Comparison of ENCODE assay signal across 1 cellular context in the genomic region with DNA sequence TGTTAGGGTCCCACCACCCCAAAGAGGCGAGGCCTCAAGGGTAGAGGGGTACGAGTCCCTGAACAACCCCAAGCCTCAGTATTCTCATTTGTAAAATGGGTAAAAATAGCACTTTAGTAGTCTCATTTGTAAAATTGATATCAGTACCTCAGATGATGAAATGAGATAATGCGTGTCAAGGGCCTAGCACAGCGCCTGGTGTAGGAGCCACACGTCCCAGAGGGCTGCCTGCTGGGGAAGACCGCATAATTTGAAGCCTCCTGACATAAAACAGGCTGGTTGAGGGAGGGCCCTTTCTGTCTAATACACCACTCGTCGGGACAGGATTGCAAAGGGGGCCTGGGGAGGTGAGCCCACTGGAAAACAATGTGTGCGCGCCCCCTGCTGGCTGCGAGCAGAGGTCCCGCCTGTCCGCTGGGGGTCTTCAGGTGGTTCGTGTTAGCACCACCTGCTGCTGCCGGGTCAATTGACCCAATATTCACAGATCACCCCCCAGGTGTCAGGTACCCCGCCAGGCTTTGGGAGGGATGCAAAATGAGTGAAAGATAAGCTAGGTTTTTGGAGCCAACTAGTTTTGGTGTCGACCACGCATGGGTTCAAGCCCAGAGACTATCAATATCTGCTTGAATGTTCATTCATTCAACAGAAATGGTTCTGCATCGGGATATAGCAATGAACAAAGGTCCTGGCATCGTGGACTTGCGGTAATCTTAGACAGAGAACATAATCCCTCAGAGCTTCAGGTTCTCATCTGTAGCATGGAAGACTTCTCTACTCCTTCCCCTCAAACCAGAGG.
TF ChIP-seq lines count a peak whose summit lies in the region.

No MANE protein-coding gene starts in this region.

TF ChIP-seq in GM12878, 131 proteins besides CTCF, POLR2A, EP300 and RAD21 (continued from another document and continues in another):
- TF ChIP-seq SMAD1 (IDR thresholded peaks at IDR 0.05; ENCODE audit: low read depth, partially characterized antibody) (no peak), ETV6 (conservative IDR thresholded peaks at IDR 0.05 in 1 of 2, IDR thresholded peaks at IDR 0.05 in 1 of 2; ENCODE audit: borderline replicate concordance in 1 of 2, low read depth in 1 of 2) (no peak), BRCA1 (IDR thresholded peaks at IDR 0.05; ENCODE audit: low read depth, low read length) (no peak), FOS (IDR thresholded peaks at IDR 0.05; ENCODE audit: borderline replicate concordance, extremely low read depth, insufficient read length) (no peak), HDAC2 (IDR thresholded peaks at IDR 0.05) (no peak), ZNF217 (IDR thresholded peaks at IDR 0.05) (0 out of 2 replicates have a peak, but pooled peaks have one; percentile 45), PAX5 (IDR thresholded peaks at IDR 0.05; ENCODE audit: borderline replicate concordance, low read depth, low read length) (no peak), MEF2A (IDR thresholded peaks at IDR 0.05; ENCODE audit: insufficient read depth, low read depth, low read length) (no peak), JUNB (IDR thresholded peaks at IDR 0.05) (no peak), TCF12 (IDR thresholded peaks at IDR 0.05; ENCODE audit: low read depth, low read length) (peak; percentile 35; the same call in 1 of the 2 replicates), HCFC1 (IDR thresholded peaks at IDR 0.05; ENCODE audit: low read length) (no peak), POLR2AphosphoS5 (IDR thresholded peaks at IDR 0.05; ENCODE audit: low read length) (no peak), KAT2A (conservative IDR thresholded peaks at IDR 0.05; ENCODE audit: control insufficient read depth, low read depth, low read length) (no peak), NRF1 (conservative IDR thresholded peaks at IDR 0.05; ENCODE audit: low read depth, low read length) (no peak), RFX5 (IDR thresholded peaks at IDR 0.05; ENCODE audit: low read depth, low read length) (no peak), MXI1 (IDR thresholded peaks at IDR 0.05; ENCODE audit: low read depth, low read length) (no peak), ZNF274 (IDR thresholded peaks at IDR 0.05; ENCODE audit: insufficient read depth, insufficient read length) (no peak), EED (IDR thresholded peaks at IDR 0.05; ENCODE audit: low read depth) (peak; percentile 39; the same call in 1 of the 2 replicates), CREB1 (IDR thresholded peaks at IDR 0.05; ENCODE audit: low read depth) (no peak), YBX1 (IDR thresholded peaks at IDR 0.05) (no peak), BHLHE40 (IDR thresholded peaks at IDR 0.05; ENCODE audit: borderline replicate concordance in 1 of 2, low read depth in 2 of 2, low read length in 1 of 2) (no peak), CBX5 (IDR thresholded peaks at IDR 0.05; ENCODE audit: low read depth) (0 out of 2 replicates have a peak, but pooled peaks have one; percentile 42), NBN (IDR thresholded peaks at IDR 0.05) (no peak), MTA3 (IDR thresholded peaks at IDR 0.05; ENCODE audit: borderline replicate concordance, low read length) (no peak), ESRRA (IDR thresholded peaks at IDR 0.05; ENCODE audit: low read length) (no peak), RBBP5 (conservative IDR thresholded peaks at IDR 0.05) (no peak)
- TF ChIP-seq, protein P1, sequence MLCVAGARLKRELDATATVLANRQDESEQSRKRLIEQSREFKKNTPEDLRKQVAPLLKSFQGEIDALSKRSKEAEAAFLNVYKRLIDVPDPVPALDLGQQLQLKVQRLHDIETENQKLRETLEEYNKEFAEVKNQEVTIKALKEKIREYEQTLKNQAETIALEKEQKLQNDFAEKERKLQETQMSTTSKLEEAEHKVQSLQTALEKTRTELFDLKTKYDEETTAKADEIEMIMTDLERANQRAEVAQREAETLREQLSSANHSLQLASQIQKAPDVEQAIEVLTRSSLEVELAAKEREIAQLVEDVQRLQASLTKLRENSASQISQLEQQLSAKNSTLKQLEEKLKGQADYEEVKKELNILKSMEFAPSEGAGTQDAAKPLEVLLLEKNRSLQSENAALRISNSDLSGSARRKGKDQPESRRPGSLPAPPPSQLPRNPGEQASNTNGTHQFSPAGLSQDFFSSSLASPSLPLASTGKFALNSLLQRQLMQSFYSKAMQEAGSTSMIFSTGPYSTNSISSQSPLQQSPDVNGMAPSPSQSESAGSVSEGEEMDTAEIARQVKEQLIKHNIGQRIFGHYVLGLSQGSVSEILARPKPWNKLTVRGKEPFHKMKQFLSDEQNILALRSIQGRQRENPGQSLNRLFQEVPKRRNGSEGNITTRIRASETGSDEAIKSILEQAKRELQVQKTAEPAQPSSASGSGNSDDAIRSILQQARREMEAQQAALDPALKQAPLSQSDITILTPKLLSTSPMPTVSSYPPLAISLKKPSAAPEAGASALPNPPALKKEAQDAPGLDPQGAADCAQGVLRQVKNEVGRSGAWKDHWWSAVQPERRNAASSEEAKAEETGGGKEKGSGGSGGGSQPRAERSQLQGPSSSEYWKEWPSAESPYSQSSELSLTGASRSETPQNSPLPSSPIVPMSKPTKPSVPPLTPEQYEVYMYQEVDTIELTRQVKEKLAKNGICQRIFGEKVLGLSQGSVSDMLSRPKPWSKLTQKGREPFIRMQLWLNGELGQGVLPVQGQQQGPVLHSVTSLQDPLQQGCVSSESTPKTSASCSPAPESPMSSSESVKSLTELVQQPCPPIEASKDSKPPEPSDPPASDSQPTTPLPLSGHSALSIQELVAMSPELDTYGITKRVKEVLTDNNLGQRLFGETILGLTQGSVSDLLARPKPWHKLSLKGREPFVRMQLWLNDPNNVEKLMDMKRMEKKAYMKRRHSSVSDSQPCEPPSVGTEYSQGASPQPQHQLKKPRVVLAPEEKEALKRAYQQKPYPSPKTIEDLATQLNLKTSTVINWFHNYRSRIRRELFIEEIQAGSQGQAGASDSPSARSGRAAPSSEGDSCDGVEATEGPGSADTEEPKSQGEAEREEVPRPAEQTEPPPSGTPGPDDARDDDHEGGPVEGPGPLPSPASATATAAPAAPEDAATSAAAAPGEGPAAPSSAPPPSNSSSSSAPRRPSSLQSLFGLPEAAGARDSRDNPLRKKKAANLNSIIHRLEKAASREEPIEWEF (IDR thresholded peaks at IDR 0.05; ENCODE audit: insufficient replicate concordance, low read depth, low read length) = no peak
- TF ChIP-seq, protein P2, sequence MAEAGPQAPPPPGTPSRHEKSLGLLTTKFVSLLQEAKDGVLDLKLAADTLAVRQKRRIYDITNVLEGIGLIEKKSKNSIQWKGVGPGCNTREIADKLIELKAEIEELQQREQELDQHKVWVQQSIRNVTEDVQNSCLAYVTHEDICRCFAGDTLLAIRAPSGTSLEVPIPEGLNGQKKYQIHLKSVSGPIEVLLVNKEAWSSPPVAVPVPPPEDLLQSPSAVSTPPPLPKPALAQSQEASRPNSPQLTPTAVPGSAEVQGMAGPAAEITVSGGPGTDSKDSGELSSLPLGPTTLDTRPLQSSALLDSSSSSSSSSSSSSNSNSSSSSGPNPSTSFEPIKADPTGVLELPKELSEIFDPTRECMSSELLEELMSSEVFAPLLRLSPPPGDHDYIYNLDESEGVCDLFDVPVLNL (IDR thresholded peaks at IDR 0.05; ENCODE audit: low read depth, low read length) = no peak
- TF ChIP-seq, protein P3, sequence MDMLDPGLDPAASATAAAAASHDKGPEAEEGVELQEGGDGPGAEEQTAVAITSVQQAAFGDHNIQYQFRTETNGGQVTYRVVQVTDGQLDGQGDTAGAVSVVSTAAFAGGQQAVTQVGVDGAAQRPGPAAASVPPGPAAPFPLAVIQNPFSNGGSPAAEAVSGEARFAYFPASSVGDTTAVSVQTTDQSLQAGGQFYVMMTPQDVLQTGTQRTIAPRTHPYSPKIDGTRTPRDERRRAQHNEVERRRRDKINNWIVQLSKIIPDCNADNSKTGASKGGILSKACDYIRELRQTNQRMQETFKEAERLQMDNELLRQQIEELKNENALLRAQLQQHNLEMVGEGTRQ (IDR thresholded peaks at IDR 0.05; ENCODE audit: borderline replicate concordance, low read depth, low read length) = no peak
- TF ChIP-seq, protein P4, sequence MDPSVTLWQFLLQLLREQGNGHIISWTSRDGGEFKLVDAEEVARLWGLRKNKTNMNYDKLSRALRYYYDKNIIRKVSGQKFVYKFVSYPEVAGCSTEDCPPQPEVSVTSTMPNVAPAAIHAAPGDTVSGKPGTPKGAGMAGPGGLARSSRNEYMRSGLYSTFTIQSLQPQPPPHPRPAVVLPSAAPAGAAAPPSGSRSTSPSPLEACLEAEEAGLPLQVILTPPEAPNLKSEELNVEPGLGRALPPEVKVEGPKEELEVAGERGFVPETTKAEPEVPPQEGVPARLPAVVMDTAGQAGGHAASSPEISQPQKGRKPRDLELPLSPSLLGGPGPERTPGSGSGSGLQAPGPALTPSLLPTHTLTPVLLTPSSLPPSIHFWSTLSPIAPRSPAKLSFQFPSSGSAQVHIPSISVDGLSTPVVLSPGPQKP (IDR thresholded peaks at IDR 0.05; ENCODE audit: low read depth, low read length) = no peak
- TF ChIP-seq, protein P5, sequence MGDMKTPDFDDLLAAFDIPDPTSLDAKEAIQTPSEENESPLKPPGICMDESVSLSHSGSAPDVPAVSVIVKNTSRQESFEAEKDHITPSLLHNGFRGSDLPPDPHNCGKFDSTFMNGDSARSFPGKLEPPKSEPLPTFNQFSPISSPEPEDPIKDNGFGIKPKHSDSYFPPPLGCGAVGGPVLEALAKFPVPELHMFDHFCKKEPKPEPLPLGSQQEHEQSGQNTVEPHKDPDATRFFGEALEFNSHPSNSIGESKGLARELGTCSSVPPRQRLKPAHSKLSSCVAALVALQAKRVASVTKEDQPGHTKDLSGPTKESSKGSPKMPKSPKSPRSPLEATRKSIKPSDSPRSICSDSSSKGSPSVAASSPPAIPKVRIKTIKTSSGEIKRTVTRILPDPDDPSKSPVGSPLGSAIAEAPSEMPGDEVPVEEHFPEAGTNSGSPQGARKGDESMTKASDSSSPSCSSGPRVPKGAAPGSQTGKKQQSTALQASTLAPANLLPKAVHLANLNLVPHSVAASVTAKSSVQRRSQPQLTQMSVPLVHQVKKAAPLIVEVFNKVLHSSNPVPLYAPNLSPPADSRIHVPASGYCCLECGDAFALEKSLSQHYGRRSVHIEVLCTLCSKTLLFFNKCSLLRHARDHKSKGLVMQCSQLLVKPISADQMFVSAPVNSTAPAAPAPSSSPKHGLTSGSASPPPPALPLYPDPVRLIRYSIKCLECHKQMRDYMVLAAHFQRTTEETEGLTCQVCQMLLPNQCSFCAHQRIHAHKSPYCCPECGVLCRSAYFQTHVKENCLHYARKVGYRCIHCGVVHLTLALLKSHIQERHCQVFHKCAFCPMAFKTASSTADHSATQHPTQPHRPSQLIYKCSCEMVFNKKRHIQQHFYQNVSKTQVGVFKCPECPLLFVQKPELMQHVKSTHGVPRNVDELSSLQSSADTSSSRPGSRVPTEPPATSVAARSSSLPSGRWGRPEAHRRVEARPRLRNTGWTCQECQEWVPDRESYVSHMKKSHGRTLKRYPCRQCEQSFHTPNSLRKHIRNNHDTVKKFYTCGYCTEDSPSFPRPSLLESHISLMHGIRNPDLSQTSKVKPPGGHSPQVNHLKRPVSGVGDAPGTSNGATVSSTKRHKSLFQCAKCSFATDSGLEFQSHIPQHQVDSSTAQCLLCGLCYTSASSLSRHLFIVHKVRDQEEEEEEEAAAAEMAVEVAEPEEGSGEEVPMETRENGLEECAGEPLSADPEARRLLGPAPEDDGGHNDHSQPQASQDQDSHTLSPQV (IDR thresholded peaks at IDR 0.05) = 0 out of 2 replicates have a peak, but pooled peaks have one; percentile 40
- TF ChIP-seq, protein P6, sequence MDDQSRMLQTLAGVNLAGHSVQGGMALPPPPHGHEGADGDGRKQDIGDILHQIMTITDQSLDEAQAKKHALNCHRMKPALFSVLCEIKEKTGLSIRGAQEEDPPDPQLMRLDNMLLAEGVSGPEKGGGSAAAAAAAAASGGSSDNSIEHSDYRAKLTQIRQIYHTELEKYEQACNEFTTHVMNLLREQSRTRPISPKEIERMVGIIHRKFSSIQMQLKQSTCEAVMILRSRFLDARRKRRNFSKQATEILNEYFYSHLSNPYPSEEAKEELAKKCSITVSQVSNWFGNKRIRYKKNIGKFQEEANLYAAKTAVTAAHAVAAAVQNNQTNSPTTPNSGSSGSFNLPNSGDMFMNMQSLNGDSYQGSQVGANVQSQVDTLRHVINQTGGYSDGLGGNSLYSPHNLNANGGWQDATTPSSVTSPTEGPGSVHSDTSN (IDR thresholded peaks at IDR 0.05; ENCODE audit: insufficient replicate concordance, low read depth, low read length) = no peak
- TF ChIP-seq, protein P7, sequence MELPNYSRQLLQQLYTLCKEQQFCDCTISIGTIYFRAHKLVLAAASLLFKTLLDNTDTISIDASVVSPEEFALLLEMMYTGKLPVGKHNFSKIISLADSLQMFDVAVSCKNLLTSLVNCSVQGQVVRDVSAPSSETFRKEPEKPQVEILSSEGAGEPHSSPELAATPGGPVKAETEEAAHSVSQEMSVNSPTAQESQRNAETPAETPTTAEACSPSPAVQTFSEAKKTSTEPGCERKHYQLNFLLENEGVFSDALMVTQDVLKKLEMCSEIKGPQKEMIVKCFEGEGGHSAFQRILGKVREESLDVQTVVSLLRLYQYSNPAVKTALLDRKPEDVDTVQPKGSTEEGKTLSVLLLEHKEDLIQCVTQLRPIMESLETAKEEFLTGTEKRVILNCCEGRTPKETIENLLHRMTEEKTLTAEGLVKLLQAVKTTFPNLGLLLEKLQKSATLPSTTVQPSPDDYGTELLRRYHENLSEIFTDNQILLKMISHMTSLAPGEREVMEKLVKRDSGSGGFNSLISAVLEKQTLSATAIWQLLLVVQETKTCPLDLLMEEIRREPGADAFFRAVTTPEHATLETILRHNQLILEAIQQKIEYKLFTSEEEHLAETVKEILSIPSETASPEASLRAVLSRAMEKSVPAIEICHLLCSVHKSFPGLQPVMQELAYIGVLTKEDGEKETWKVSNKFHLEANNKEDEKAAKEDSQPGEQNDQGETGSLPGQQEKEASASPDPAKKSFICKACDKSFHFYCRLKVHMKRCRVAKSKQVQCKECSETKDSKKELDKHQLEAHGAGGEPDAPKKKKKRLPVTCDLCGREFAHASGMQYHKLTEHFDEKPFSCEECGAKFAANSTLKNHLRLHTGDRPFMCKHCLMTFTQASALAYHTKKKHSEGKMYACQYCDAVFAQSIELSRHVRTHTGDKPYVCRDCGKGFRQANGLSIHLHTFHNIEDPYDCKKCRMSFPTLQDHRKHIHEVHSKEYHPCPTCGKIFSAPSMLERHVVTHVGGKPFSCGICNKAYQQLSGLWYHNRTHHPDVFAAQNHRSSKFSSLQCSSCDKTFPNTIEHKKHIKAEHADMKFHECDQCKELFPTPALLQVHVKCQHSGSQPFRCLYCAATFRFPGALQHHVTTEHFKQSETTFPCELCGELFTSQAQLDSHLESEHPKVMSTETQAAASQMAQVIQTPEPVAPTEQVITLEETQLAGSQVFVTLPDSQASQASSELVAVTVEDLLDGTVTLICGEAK (IDR thresholded peaks at IDR 0.05; ENCODE audit: borderline replicate concordance) = no peak
- TF ChIP-seq, protein P8, sequence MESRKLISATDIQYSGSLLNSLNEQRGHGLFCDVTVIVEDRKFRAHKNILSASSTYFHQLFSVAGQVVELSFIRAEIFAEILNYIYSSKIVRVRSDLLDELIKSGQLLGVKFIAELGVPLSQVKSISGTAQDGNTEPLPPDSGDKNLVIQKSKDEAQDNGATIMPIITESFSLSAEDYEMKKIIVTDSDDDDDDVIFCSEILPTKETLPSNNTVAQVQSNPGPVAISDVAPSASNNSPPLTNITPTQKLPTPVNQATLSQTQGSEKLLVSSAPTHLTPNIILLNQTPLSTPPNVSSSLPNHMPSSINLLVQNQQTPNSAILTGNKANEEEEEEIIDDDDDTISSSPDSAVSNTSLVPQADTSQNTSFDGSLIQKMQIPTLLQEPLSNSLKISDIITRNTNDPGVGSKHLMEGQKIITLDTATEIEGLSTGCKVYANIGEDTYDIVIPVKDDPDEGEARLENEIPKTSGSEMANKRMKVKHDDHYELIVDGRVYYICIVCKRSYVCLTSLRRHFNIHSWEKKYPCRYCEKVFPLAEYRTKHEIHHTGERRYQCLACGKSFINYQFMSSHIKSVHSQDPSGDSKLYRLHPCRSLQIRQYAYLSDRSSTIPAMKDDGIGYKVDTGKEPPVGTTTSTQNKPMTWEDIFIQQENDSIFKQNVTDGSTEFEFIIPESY (IDR thresholded peaks at IDR 0.05) = peak; percentile 81; the same call in 1 of the 2 replicates
